Comparison of ENCODE assay signal across 11 cellular contexts in the genomic region with DNA sequence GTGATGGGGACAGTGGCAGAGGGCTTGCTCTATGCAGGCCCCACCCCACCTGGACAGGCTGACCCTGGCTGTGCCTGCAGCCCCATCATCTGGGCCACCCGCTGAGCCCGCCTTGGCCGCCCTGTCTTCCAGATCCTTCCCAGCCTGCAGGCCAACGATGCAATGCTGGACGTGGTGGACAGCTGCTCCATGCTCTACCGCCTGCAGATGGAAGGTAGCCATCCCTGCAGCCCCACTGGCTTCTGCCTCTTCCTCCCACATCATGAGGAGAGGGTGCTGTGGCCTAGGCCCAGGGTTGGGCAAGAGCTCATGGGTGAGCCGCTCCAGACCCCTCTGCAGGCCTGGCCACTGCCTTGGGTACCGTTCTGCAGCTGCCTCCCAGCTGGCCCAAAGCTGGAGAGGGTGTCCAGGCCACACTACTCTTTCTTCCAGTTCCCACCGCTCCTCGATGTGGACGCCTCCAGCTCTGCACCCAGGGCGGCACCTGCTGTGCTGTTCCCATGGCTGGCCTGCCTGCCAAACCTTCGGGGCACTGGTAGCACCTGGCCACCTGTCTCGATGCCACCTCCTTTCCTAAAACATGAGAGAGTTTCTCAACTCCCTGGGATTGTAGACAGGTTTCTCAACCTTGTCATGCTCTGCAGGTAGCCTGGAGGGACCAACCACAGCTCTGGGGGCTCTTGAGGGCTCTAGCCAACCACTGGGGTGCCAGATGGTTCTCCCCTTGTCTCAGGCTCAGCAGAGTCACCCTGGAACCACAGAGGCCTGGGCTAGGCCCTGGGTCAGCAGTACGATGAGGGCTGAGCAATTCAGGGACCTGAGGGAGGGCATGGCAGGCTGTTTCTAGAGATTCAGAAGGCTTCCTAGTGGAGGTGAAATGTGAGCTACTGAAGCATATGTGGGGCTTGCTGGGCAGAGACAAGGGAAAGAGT. TPM values are rescaled to one million over a fixed set of nuclear protein-coding genes. Genes with fewer than 3 reads are reported as not detected.
DNase-seq lines count a peak whose midpoint lies in the region; ATAC-seq and TF ChIP-seq lines count a peak whose summit lies in the region.
"Had no signal": no experiment of that assay in that cellular context is flagged by ENCODE, and none has a peak within 500 bp of the region (broad histone marks: within the 10 kb centered on the region; RNA-seq: fewer than 3 reads in every experiment).

No MANE protein-coding gene starts in this region.

- ATAC-seq in activated naive CD8-positive, alpha-beta T cell treated with anti-CD3 and anti-CD28 coated beads, Interleukin-2, amount 10 ng/mL, durations not matched to agents 7 days and 5 days (ENCODE audit: low read depth) = no peak
- no peak for ATAC-seq in naive thymus-derived CD8-positive, alpha-beta T cell

- no peaks in the 10 kb centered on the region for H4K20me1 ChIP-seq in BLaER1

- H3K4me3 ChIP-seq in BLaER1 = peak overlapping the region; percentile 35; the same call in 1 of the 2 replicates
- peak overlapping the region; percentile 80 for H3K4me3 ChIP-seq in GM12864 (ENCODE audit: low read depth, low read length)
- H3K4me3 ChIP-seq in tibial nerve = no peak overlapping the region
- H3K4me3 ChIP-seq: prostate gland had no signal

- no peak for TF ChIP-seq CTCF in GM12864 (IDR thresholded peaks at IDR 0.05; ENCODE audit: low read depth, low read length, missing control alignments)
- TF ChIP-seq CTCF in tibial nerve (IDR thresholded peaks at IDR 0.05) = no peak

- peaks cover 45% of the 10 kb centered on the region for H3K36me3 Mint-ChIP-seq in activated naive CD8-positive, alpha-beta T cell treated with anti-CD3 and anti-CD28 coated beads, Interleukin-2, amount 10 ng/mL, durations not matched to agents 7 days and 5 days
- H3K36me3 Mint-ChIP-seq in naive thymus-derived CD8-positive, alpha-beta T cell = peaks cover 0 to 30% (median 7%) of the 10 kb centered on the region in 3 donors

- H3K4me3 Mint-ChIP-seq in activated naive CD8-positive, alpha-beta T cell treated with anti-CD3 and anti-CD28 coated beads, Interleukin-2, amount 10 ng/mL, durations not matched to agents 7 days and 5 days = peak overlapping the region; percentile 76
- H3K4me3 Mint-ChIP-seq in naive thymus-derived CD8-positive, alpha-beta T cell = peak overlapping the region in 7 of 10 donors; percentile 18 to 74 (median 53)

- POLR2A ChIA-PET in activated naive CD8-positive, alpha-beta T cell treated with anti-CD3 and anti-CD28 coated beads, Interleukin-2, amount 10 ng/mL, durations not matched to agents 7 days and 5 days (lab: Charles Lee) = interaction anchor here (0.6 to 2.9 kb wide), 5 partner anchors 8 to 162 kb away, joined by 3 to 18 read pairs (median 5); a partner anchor contains a TSS
- POLR2A ChIA-PET in naive thymus-derived CD8-positive, alpha-beta T cell (lab: Charles Lee) = interaction anchor here (0.6 to 2.2 kb wide), 2 partner anchors 9 to 10 kb away, joined by 6 to 7 read pairs; a partner anchor contains a TSS

- WGBS in tibial nerve, 2 donors = 89 to 91% methylated on average over 15 of the region's 15 CpGs

- H3K4me1 ChIP-seq in BLaER1 = peaks cover 59% of the 10 kb centered on the region
- H3K4me1 ChIP-seq in tibial nerve = peaks cover 0 to 14% (median 0%) of the 10 kb centered on the region in 4 donors
- H3K4me1 ChIP-seq: prostate gland had no signal

- H3K27ac Mint-ChIP-seq in activated naive CD8-positive, alpha-beta T cell treated with anti-CD3 and anti-CD28 coated beads, Interleukin-2, amount 10 ng/mL, durations not matched to agents 7 days and 5 days = peak overlapping the region; percentile 92
- peak overlapping the region in 6 of 10 donors; percentile 40 to 95 (median 62) for H3K27ac Mint-ChIP-seq in naive thymus-derived CD8-positive, alpha-beta T cell

- no peak for DNase-seq in GM12864 (ENCODE audit: low read depth)
- DNase-seq in activated naive CD8-positive, alpha-beta T cell treated with anti-CD3 and anti-CD28 coated beads, Interleukin-2, amount 10 ng/mL, durations not matched to agents 7 days and 5 days = no peak
- peak in 1 of 10 donors; percentile 58 for DNase-seq in naive thymus-derived CD8-positive, alpha-beta T cell
- DNase-seq in NCI-H226 = no peak
- DNase-seq in tibial nerve (ENCODE audit: low spot score in 2 of 2) = no peak
- DNase-seq in NCI-H345 treated with DMSO at 0.1 percent for 48 hours (lab: John Stamatoyannopoulos, UW; ENCODE audit: unreplicated experiment) = no peak
- DNase-seq in NCI-H82 (lab: John Stamatoyannopoulos, UW) = no peak
- DNase-seq: activated naive CD4-positive, alpha-beta T cell treated with Interleukin-2 at 50 U/mL for 16 hours; RPMI8226 had no signal

- no peak for TF ChIP-seq POLR2A in tibial nerve (IDR thresholded peaks at IDR 0.05)

- no peaks in the 10 kb centered on the region for H3K27me3 ChIP-seq in BLaER1
- H3K27me3 ChIP-seq in tibial nerve = no peaks in the 10 kb centered on the region

- peaks cover 30% of the 10 kb centered on the region for H3K4me1 Mint-ChIP-seq in activated naive CD8-positive, alpha-beta T cell treated with anti-CD3 and anti-CD28 coated beads, Interleukin-2, amount 10 ng/mL, durations not matched to agents 7 days and 5 days
- peaks cover 8 to 36% (median 13%) of the 10 kb centered on the region in 4 donors for H3K4me1 Mint-ChIP-seq in naive thymus-derived CD8-positive, alpha-beta T cell

- no peaks in the 10 kb centered on the region for H3K27me3 Mint-ChIP-seq in activated naive CD8-positive, alpha-beta T cell treated with anti-CD3 and anti-CD28 coated beads, Interleukin-2, amount 10 ng/mL, durations not matched to agents 7 days and 5 days
- H3K27me3 Mint-ChIP-seq in naive thymus-derived CD8-positive, alpha-beta T cell = no peaks in the 10 kb centered on the region

- H3K36me3 ChIP-seq in BLaER1 (peaks cover 39% of the 10 kb centered on the region), tibial nerve (peaks cover 4 to 99% (median 5%) of the 10 kb centered on the region in 3 donors)

- H3K9me3 ChIP-seq in BLaER1 (0 out of 2 replicates have a peak, but pooled peaks cover 4% of the 10 kb centered on the region), tibial nerve (peaks cover 0 to 8% (median 0%) of the 10 kb centered on the region in 4 donors)
- H3K9me3 ChIP-seq: prostate gland had no signal

- no peaks in the 10 kb centered on the region for H3K9me3 Mint-ChIP-seq in activated naive CD8-positive, alpha-beta T cell treated with anti-CD3 and anti-CD28 coated beads, Interleukin-2, amount 10 ng/mL, durations not matched to agents 7 days and 5 days
- no peaks in the 10 kb centered on the region for H3K9me3 Mint-ChIP-seq in naive thymus-derived CD8-positive, alpha-beta T cell

- TF ChIP-seq EP300 in tibial nerve (IDR thresholded peaks at IDR 0.05) = no peak

- peak overlapping the region; percentile 59 for H3K9ac ChIP-seq in BLaER1

- H3K4me2 ChIP-seq in BLaER1 = peak overlapping the region; percentile 94

- peak overlapping the region; percentile 89 for H3K27ac ChIP-seq in BLaER1
- peak overlapping the region in 2 of 4 donors; percentile 8 to 35 for H3K27ac ChIP-seq in tibial nerve
- H3K27ac ChIP-seq: prostate gland had no signal

RNA-seq across cellular contexts. Expression of a gene that starts 9.5 kb away (rescaled TPM):
- total RNA-seq in activated naive CD8-positive, alpha-beta T cell treated with anti-CD3 and anti-CD28 coated beads, Interleukin-2, amount 10 ng/mL, durations not matched to agents 7 days and 5 days = 10 to 100 TPM; 64.9 to 73.8 TPM
- total RNA-seq in naive thymus-derived CD8-positive, alpha-beta T cell = under 1 TPM; 0.30 to 0.68 TPM
- not detected for polyA plus RNA-seq in naive thymus-derived CD8-positive, alpha-beta T cell
- total RNA-seq in tibial nerve = 1 to 10 TPM in 1 of 4 donors, under 1 TPM in 1, not detected in 2; 0.30 to 3.3 TPM

RNA-seq across cellular contexts. Expression of a gene that starts 19.4 kb away (rescaled TPM):
- total RNA-seq in activated naive CD8-positive, alpha-beta T cell treated with anti-CD3 and anti-CD28 coated beads, Interleukin-2, amount 10 ng/mL, durations not matched to agents 7 days and 5 days = 10 to 100 TPM; 24.3 to 25.0 TPM
- total RNA-seq in naive thymus-derived CD8-positive, alpha-beta T cell = 1 to 10 TPM; 6.7 to 9.7 TPM
- 10 to 100 TPM in 1 of 3 donors, 1 to 10 TPM in 2; 2.6 to 33.5 (median 5.0) TPM for polyA plus RNA-seq in naive thymus-derived CD8-positive, alpha-beta T cell
- total RNA-seq in tibial nerve = 10 to 100 TPM; 63.2 to 85.2 (median 74.2) TPM

RNA-seq across cellular contexts. Expression of a gene that starts 24.1 kb away (rescaled TPM):
- total RNA-seq in activated naive CD8-positive, alpha-beta T cell treated with anti-CD3 and anti-CD28 coated beads, Interleukin-2, amount 10 ng/mL, durations not matched to agents 7 days and 5 days = not detected
- not detected for total RNA-seq in naive thymus-derived CD8-positive, alpha-beta T cell
- polyA plus RNA-seq in naive thymus-derived CD8-positive, alpha-beta T cell = not detected
- total RNA-seq in tibial nerve = under 1 TPM in 2 of 4 donors, not detected in 2; under 0.01 to 0.39 TPM

RNA-seq across cellular contexts. Expression of a gene that starts 37.1 kb away (rescaled TPM):
- total RNA-seq in activated naive CD8-positive, alpha-beta T cell treated with anti-CD3 and anti-CD28 coated beads, Interleukin-2, amount 10 ng/mL, durations not matched to agents 7 days and 5 days = 10 to 100 TPM; 11.2 to 13.6 TPM
- total RNA-seq in naive thymus-derived CD8-positive, alpha-beta T cell = 10 to 100 TPM; 11.1 to 12.3 TPM
- 10 to 100 TPM; 22.9 to 29.3 (median 29.1) TPM for polyA plus RNA-seq in naive thymus-derived CD8-positive, alpha-beta T cell
- total RNA-seq in tibial nerve = 10 to 100 TPM in 3 of 4 donors, 1 to 10 TPM in 1; 7.5 to 22.5 (median 17.4) TPM

RNA-seq across cellular contexts. Expression of a gene that starts 48.3 kb away (rescaled TPM):
- 10 to 100 TPM; 76.3 to 86.4 TPM for total RNA-seq in activated naive CD8-positive, alpha-beta T cell treated with anti-CD3 and anti-CD28 coated beads, Interleukin-2, amount 10 ng/mL, durations not matched to agents 7 days and 5 days
- 10 to 100 TPM; 88.2 to 91.7 TPM for total RNA-seq in naive thymus-derived CD8-positive, alpha-beta T cell
- polyA plus RNA-seq in naive thymus-derived CD8-positive, alpha-beta T cell = 10 to 100 TPM; 14.6 to 17.3 (median 15.5) TPM
- total RNA-seq in tibial nerve = 10 to 100 TPM; 50.0 to 85.3 (median 64.5) TPM

Comparison
In these comparisons a context has a peak if more than half of its experiments do, and no peak if none do; other contexts are left out.
1. H3K4me3 ChIP-seq: peak in BLaER1 (single experiment) and GM12864 (single experiment); none in tibial nerve (0 of 4).
2. RNA of a gene that starts 9.5 kb away (total RNA-seq): 64.9 to 73.8 TPM in activated naive CD8-positive, alpha-beta T cell treated with anti-CD3 and anti-CD28 coated beads, Interleukin-2, amount 10 ng/mL, durations not matched to agents 7 days and 5 days; 0.30 to 0.68 TPM in naive thymus-derived CD8-positive, alpha-beta T cell and 0.30 to 3.3 TPM in tibial nerve; every median in the first group is over 10 times any median in the second.